Comparison of ENCODE assay signal across 8 cellular contexts in genomic region chr11:10750838-10751580, GRCh38. TPM values are rescaled to one million over a fixed set of nuclear protein-coding genes. Genes with fewer than 3 reads are reported as not detected.
DNase-seq lines count a peak whose midpoint lies in the region; ATAC-seq, FAIRE-seq and TF ChIP-seq lines count a peak whose summit lies in the region.

CTR9 (plus strand) TSS chr11:10751246; CDS start chr11:10751413, 167 bp downstream.

- H3K79me2 ChIP-seq in HepG2 (ENCODE audit: insufficient read depth, low read length): peaks cover 13% of the 10 kb centered on the region

- peaks cover 25% of the 10 kb centered on the region for H3K4me1 ChIP-seq in CD4-positive, CD25-positive, alpha-beta regulatory T cell (ENCODE audit: control insufficient read depth, insufficient read depth, low read length, poor library complexity, severe bottlenecking)
- peaks cover 10% of the 10 kb centered on the region for H3K4me1 ChIP-seq in HepG2 (ENCODE audit: insufficient read depth, low read length)

- no peaks in the 10 kb centered on the region for H3K27me3 ChIP-seq in CD4-positive, CD25-positive, alpha-beta regulatory T cell (ENCODE audit: control insufficient read depth, insufficient read depth, low read length)
- no peaks in the 10 kb centered on the region; a peak in 2 of 5 replicates for H3K27me3 ChIP-seq in HepG2 (ENCODE audit: control insufficient read depth in 1 of 2, insufficient read depth in 2 of 2, low read length in 2 of 2)

- H4K20me1 ChIP-seq in HepG2 (ENCODE audit: insufficient read depth, low read length): no peaks in the 10 kb centered on the region; the same call in 1 of the 2 replicates

- no peaks in the 10 kb centered on the region for H3K9me3 Mint-ChIP-seq in CD4-positive, CD25-positive, alpha-beta regulatory T cell

- ATAC-seq in CD4-positive, CD25-positive, alpha-beta regulatory T cell (ENCODE audit: low read depth in 2 of 2): peak; percentile 94 to 95
- ATAC-seq in GM19395 (IDR thresholded peaks at IDR 0.05; ENCODE audit: unreplicated experiment) (peak; percentile 90), HG03565 (IDR thresholded peaks at IDR 0.05; ENCODE audit: unreplicated experiment) (peak; percentile 87), HepG2 (peak; percentile 97)

- POLR2A ChIA-PET in HepG2 (lab: Yijun Ruan, JAX): interaction anchor here (0.5 to 1.6 kb wide), 19 partner anchors 8 to 1985 kb away, joined by 3 to 34 read pairs (median 4); partner anchors contain the start of genes EIF4G2, RNF141 and ZBED5

- H3K4me2 ChIP-seq in HepG2 (ENCODE audit: low read depth, low read length): peak within 1 kb of the TSS; percentile 76

- peaks cover 10 to 40% (median 15%) of the 10 kb centered on the region in 4 donors for H3K4me1 Mint-ChIP-seq in CD4-positive, CD25-positive, alpha-beta regulatory T cell

- CTCF ChIA-PET in HepG2 (lab: Yijun Ruan, JAX; ENCODE audit: low intra/inter-chr PET ratio, low total read pairs): no interaction called here

- H3K27ac Mint-ChIP-seq in CD4-positive, CD25-positive, alpha-beta regulatory T cell: peak within 1 kb of the TSS; percentile 92 to 95 (median 94)

- H3K36me3 Mint-ChIP-seq in CD4-positive, CD25-positive, alpha-beta regulatory T cell: peaks cover 14% of the 10 kb centered on the region

- peak; percentile 84 for TF ChIP-seq CTCF in HepG2 (CRISPR knock-in tag; IDR thresholded peaks at IDR 0.05)

- peak within 1 kb of the TSS; percentile 78 for H3K9ac ChIP-seq in HepG2 (ENCODE audit: insufficient read depth, low read depth, low read length)

- peak within 1 kb of the TSS; percentile 83 for H3K27ac ChIP-seq in CD4-positive, CD25-positive, alpha-beta regulatory T cell (ENCODE audit: insufficient read depth, low read length, poor library complexity, severe bottlenecking)
- peak within 1 kb of the TSS; percentile 86 for H3K27ac ChIP-seq in HepG2 (ENCODE audit: extremely low read length, insufficient read depth, low read length)

- H3K27me3 Mint-ChIP-seq in CD4-positive, CD25-positive, alpha-beta regulatory T cell: peaks cover 4% of the 10 kb centered on the region

- peaks cover 30% of the 10 kb centered on the region for H3K36me3 ChIP-seq in CD4-positive, CD25-positive, alpha-beta regulatory T cell (ENCODE audit: control insufficient read depth, insufficient read depth, low read length)
- peaks cover 1 to 17% of the 10 kb centered on the region in 2 experiments; a peak in 3 of 5 replicates for H3K36me3 ChIP-seq in HepG2 (replicated peaks in 1 of 2; ENCODE audit: control insufficient read depth in 1 of 2, insufficient read depth in 2 of 2, low read length in 2 of 2)

- peak; percentile 91 to 93 for TF ChIP-seq POLR2A in HepG2 (IDR thresholded peaks at IDR 0.05; ENCODE audit: insufficient read depth in 1 of 2, low read depth in 2 of 2, low read length in 2 of 2)

- peak within 1 kb of the TSS; percentile 94 for H3K4me3 ChIP-seq in CD4-positive, CD25-positive, alpha-beta regulatory T cell (ENCODE audit: low read depth, low read length)
- peak within 1 kb of the TSS; percentile 75 to 91 (median 87) for H3K4me3 ChIP-seq in HepG2 (replicated peaks in 1 of 3; ENCODE audit: insufficient read depth in 1 of 3, low read depth in 2 of 3, low read length in 3 of 3)

- WGBS in HepG2 (ENCODE audit: low lambda C conversion rate): 2% methylated on average over 11 of the region's 67 CpGs

- TF ChIP-seq RAD21 in HepG2 (CRISPR knock-in tag; IDR thresholded peaks at IDR 0.05): peak; percentile 61

- peak within 1 kb of the TSS; percentile 95 to 97 (median 96) for H3K4me3 Mint-ChIP-seq in CD4-positive, CD25-positive, alpha-beta regulatory T cell

- TF ChIP-seq EP300 in HepG2 (IDR thresholded peaks at IDR 0.05; ENCODE audit: low read depth in 2 of 2, low read length in 2 of 2): no peak
- TF ChIP-seq EP300 in HepG2 (CRISPR knock-in tag; IDR thresholded peaks at IDR 0.05; ENCODE audit: borderline replicate concordance): no peak

- in situ Hi-C loops in HepG2 (cut with HindIII; ENCODE audit: extremely low pct_ligation_motif_present, low pct_unique_long_range_greater_than_20kb): no loop called here

- intact Hi-C loops in HepG2 (cut with micrococcal nuclease; ENCODE audit: unreplicated experiment): loop anchor here (2.0 kb wide), 1 partner anchor 20 kb away; no protein-coding TSS in a partner anchor

- BruUV-seq in HepG2 (replicated peaks; lab: Mats Ljungman, UMichigan): no TSS peak

- no peaks in the 10 kb centered on the region for H3K9me3 ChIP-seq in CD4-positive, CD25-positive, alpha-beta regulatory T cell (ENCODE audit: control insufficient read depth in 2 of 2, low read length in 2 of 2)
- H3K9me3 ChIP-seq in HepG2 (ENCODE audit: low read length): no peaks in the 10 kb centered on the region

- H2AFZ ChIP-seq in HepG2 (ENCODE audit: low read length): peak within 1 kb of the TSS; percentile 49

- FAIRE-seq in HepG2 (lab: Jason Lieb, UNC): peak; percentile 60

- peak; percentile 88 to 96 (median 89) for DNase-seq in CD4-positive, CD25-positive, alpha-beta regulatory T cell
- DNase-seq in NCI-H774 (lab: John Stamatoyannopoulos, UW) (peak; percentile 89), dermis blood vessel endothelial cell (peak; percentile 95), HepG2 (ENCODE audit: low spot score) (peak; percentile 87)
- DNase-seq in activated CD4-positive, alpha-beta T cell treated with anti-CD3 and anti-CD28 coated beads, Interleukin-2, amount 50 U/mL, for 4 hours: peak; percentile 81 to 84
- peak; percentile 92 for DNase-seq in stimulated activated CD4-positive, alpha-beta T cell treated with anti-CD3 and anti-CD28 coated beads, Interleukin-4, amount 100 ng/mL, for 24 hours

TF ChIP-seq in HepG2, 621 proteins besides CTCF, POLR2A, EP300 and RAD21 (continues in another document):
- no peak for TF ChIP-seq ZNF18 (CRISPR knock-in tag; IDR thresholded peaks at IDR 0.05; ENCODE audit: insufficient replicate concordance)
- TF ChIP-seq ZBTB20 (CRISPR knock-in tag; IDR thresholded peaks at IDR 0.05; ENCODE audit: borderline replicate concordance, low read depth): peak; percentile 75; the same call in 1 of the 2 replicates
- peak; percentile 70; the same call in 1 of the 2 replicates for TF ChIP-seq THAP7 (CRISPR knock-in tag; IDR thresholded peaks at IDR 0.05)
- 0 out of 2 replicates have a peak, but pooled peaks have one; percentile 22 for TF ChIP-seq TOPORS (CRISPR knock-in tag; IDR thresholded peaks at IDR 0.05)

RNA-seq across cellular contexts. Expression of gene CTR9, which starts in this region (rescaled TPM):
- total RNA-seq in CD4-positive, CD25-positive, alpha-beta regulatory T cell: 27.9 TPM
- polyA plus RNA-seq in CD4-positive, CD25-positive, alpha-beta regulatory T cell: 10 to 100 TPM; 45.4 to 52.2 (median 47.4) TPM
- total RNA-seq in dermis blood vessel endothelial cell: 35.4 and 48.3 TPM in 2 replicates
- total RNA-seq in HepG2 (2016; rRNA removed; fragmentation: Illumina TruSeq; extraction: Trizol): 22.1 and 35.9 TPM in 2 replicates
- 2.4 and 2.7 TPM in 2 replicates for total RNA-seq in HepG2 (2016; cell fraction: cytosol; rRNA removed; fragmentation: Illumina TruSeq; extraction: Trizol; ENCODE audit: low read depth)
- 20.3 and 33.1 TPM in 2 replicates for total RNA-seq in HepG2 (2016; cell fraction: insoluble cytoplasmic fraction; rRNA removed; fragmentation: Illumina TruSeq; extraction: Trizol)
- total RNA-seq in HepG2 (2016; cell fraction: membrane; rRNA removed; fragmentation: Illumina TruSeq; extraction: Trizol): 7.5 and 8.7 TPM in 2 replicates
- 14.9 and 16.5 TPM in 2 replicates for total RNA-seq in HepG2 (2016; cell fraction: nucleus; rRNA removed; fragmentation: Illumina TruSeq; extraction: Trizol)
- polyA plus RNA-seq in HepG2 (2011; rRNA removed): 6.1 and 6.6 TPM in 2 replicates
- polyA plus RNA-seq in HepG2 (2011; cell fraction: cytosol; rRNA removed): 3.1 and 4.9 TPM in 2 replicates
- 2.9 and 4.3 TPM in 2 replicates for polyA plus RNA-seq in HepG2 (2011; cell fraction: nucleus; rRNA removed)
- polyA plus RNA-seq in HepG2 (2012): 9.8 and 14.0 TPM in 2 replicates
- polyA plus RNA-seq in HepG2 (2016; cell fraction: cytosol; fragmentation: Illumina TruSeq; extraction: Trizol; ENCODE audit: low read depth): 0.71 and 0.75 TPM in 2 replicates
- 31.0 and 31.2 TPM in 2 replicates for polyA plus RNA-seq in HepG2 (2016; cell fraction: insoluble cytoplasmic fraction; fragmentation: Illumina TruSeq; extraction: Trizol; ENCODE audit: low read depth)
- 1.8 and 2.6 TPM in 2 replicates for polyA plus RNA-seq in HepG2 (2016; cell fraction: membrane; fragmentation: Illumina TruSeq; extraction: Trizol; ENCODE audit: low read depth)
- polyA plus RNA-seq in HepG2 (2016; cell fraction: nucleus; fragmentation: Illumina TruSeq; extraction: Trizol; ENCODE audit: insufficient read depth, low read depth): 15.6 and 16.5 TPM in 2 replicates
- 3.0 and 9.8 TPM in 2 replicates for polyA minus RNA-seq in HepG2 (2011; rRNA and poly(A)+ RNA removed; ENCODE audit: low replicate concordance)
- 8.4 and 12.7 TPM in 2 replicates for polyA minus RNA-seq in HepG2 (2011; cell fraction: cytosol; rRNA and poly(A)+ RNA removed)
- 14.3 and 19.4 TPM in 2 replicates for polyA minus RNA-seq in HepG2 (2011; cell fraction: nucleus; rRNA and poly(A)+ RNA removed)

Comparison
In these comparisons a context has a peak if more than half of its experiments do, and no peak if none do; other contexts are left out.
1. Peak in every context shown above with its lines: DNase-seq, ATAC-seq, H3K4me3 ChIP-seq and H3K27ac ChIP-seq.